1 cellular context compared by ENCODE assay signal in the genomic region with DNA sequence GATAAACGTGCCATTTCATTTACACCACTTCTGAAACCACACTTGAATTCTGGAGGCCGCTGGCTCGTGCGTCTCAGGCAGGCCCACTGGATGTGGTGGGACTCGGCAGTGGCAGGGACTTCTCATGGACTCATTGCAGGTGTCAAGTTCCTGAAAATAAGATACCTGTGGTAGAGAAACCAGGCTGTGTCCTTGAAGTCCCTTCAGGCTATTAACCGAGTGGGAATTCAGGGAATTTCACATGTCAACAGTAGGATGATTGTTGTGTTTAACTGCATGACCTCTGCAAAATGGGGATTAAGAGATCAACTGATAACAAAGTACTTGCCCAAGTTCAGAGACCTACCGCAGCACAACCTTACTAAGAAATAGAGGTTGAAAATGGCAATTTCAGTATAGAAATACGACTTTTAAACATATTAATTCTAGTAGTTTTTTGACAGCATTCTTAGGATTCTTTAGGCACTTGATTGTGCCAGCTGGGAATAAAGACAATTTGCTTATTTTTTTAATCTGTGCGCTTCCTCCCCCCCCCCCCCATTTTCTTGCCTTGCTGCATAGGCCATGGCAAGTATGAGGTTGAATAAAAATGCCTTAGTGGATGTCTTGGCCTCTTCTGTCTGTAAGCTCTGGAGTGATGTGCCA.
TF ChIP-seq lines count a peak whose summit lies in the region.

No MANE protein-coding gene starts in this region.

TF ChIP-seq in HepG2, 621 proteins besides CTCF, POLR2A, EP300 and RAD21 (continued from another document and continues in another):
- TF ChIP-seq HMG20A (CRISPR knock-in tag; IDR thresholded peaks at IDR 0.05; ENCODE audit: borderline replicate concordance), result peak; percentile 99
- TF ChIP-seq FOXO1 (CRISPR knock-in tag; IDR thresholded peaks at IDR 0.05), result peak; percentile 90
- peak; percentile 80; the same call in 1 of the 2 replicates for TF ChIP-seq AHDC1 (CRISPR knock-in tag; IDR thresholded peaks at IDR 0.05; ENCODE audit: borderline replicate concordance)
- TF ChIP-seq RCOR2 (CRISPR knock-in tag; IDR thresholded peaks at IDR 0.05), result peak; percentile 80
- no peak for TF ChIP-seq ZNF747 (CRISPR knock-in tag; IDR thresholded peaks at IDR 0.05; ENCODE audit: borderline replicate concordance)
- no peak for TF ChIP-seq ZNF484 (CRISPR knock-in tag; IDR thresholded peaks at IDR 0.05; ENCODE audit: borderline replicate concordance, low read depth)
- peak; percentile 87; the same call in 1 of the 2 replicates for TF ChIP-seq TBX3 (IDR thresholded peaks at IDR 0.05; ENCODE audit: borderline replicate concordance)
- TF ChIP-seq, protein P1, sequence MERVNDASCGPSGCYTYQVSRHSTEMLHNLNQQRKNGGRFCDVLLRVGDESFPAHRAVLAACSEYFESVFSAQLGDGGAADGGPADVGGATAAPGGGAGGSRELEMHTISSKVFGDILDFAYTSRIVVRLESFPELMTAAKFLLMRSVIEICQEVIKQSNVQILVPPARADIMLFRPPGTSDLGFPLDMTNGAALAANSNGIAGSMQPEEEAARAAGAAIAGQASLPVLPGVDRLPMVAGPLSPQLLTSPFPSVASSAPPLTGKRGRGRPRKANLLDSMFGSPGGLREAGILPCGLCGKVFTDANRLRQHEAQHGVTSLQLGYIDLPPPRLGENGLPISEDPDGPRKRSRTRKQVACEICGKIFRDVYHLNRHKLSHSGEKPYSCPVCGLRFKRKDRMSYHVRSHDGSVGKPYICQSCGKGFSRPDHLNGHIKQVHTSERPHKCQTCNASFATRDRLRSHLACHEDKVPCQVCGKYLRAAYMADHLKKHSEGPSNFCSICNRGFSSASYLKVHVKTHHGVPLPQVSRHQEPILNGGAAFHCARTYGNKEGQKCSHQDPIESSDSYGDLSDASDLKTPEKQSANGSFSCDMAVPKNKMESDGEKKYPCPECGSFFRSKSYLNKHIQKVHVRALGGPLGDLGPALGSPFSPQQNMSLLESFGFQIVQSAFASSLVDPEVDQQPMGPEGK (CRISPR knock-in tag; IDR thresholded peaks at IDR 0.05), result peak; percentile 67
- TF ChIP-seq ZFYVE20 (CRISPR knock-in tag; IDR thresholded peaks at IDR 0.05; ENCODE audit: borderline replicate concordance, low read depth), result no peak
- TF ChIP-seq, protein P2, sequence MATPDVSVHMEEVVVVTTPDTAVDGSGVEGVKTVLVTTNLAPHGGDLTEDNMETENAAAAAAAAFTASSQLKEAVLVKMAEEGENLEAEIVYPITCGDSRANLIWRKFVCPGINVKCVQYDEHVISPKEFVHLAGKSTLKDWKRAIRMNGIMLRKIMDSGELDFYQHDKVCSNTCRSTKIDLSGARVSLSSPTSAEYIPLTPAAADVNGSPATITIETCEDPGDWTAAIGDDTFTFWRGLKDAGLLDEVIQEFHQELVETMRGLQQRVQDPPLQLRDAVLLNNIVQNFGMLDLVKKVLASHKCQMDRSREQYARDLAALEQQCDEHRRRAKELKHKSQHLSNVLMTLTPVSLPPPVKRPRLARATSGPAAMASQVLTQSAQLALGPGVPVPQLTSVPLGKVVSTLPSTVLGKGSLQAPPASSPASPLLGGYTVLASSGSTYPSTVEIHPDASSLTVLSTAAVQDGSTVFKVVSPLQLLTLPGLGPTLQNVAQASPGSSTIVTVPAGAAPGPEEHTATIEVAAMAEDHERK (CRISPR knock-in tag; IDR thresholded peaks at IDR 0.05; ENCODE audit: low read depth), result no peak
- TF ChIP-seq KAT8 (CRISPR knock-in tag; IDR thresholded peaks at IDR 0.05), result peak; percentile 73
- peak; percentile 69; the same call in 1 of the 2 replicates for TF ChIP-seq NCOR1 (IDR thresholded peaks at IDR 0.05; ENCODE audit: borderline replicate concordance, low read length)
- TF ChIP-seq, protein P3, sequence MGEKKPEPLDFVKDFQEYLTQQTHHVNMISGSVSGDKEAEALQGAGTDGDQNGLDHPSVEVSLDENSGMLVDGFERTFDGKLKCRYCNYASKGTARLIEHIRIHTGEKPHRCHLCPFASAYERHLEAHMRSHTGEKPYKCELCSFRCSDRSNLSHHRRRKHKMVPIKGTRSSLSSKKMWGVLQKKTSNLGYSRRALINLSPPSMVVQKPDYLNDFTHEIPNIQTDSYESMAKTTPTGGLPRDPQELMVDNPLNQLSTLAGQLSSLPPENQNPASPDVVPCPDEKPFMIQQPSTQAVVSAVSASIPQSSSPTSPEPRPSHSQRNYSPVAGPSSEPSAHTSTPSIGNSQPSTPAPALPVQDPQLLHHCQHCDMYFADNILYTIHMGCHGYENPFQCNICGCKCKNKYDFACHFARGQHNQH (CRISPR knock-in tag; IDR thresholded peaks at IDR 0.05), result peak; percentile 62; the same call in 1 of the 2 replicates
- peak; percentile 59; the same call in 1 of the 2 replicates for TF ChIP-seq NR2C2 (CRISPR knock-in tag; IDR thresholded peaks at IDR 0.05; ENCODE audit: borderline replicate concordance)
- no peak for TF ChIP-seq ZBTB8A (CRISPR knock-in tag; IDR thresholded peaks at IDR 0.05; ENCODE audit: borderline replicate concordance, low read depth)
- peak; percentile 49; the same call in 1 of the 2 replicates for TF ChIP-seq BHLHE40 (IDR thresholded peaks at IDR 0.05; ENCODE audit: low read length)
- TF ChIP-seq DMAP1 (CRISPR knock-in tag; IDR thresholded peaks at IDR 0.05), result no peak
- TF ChIP-seq, protein P4, sequence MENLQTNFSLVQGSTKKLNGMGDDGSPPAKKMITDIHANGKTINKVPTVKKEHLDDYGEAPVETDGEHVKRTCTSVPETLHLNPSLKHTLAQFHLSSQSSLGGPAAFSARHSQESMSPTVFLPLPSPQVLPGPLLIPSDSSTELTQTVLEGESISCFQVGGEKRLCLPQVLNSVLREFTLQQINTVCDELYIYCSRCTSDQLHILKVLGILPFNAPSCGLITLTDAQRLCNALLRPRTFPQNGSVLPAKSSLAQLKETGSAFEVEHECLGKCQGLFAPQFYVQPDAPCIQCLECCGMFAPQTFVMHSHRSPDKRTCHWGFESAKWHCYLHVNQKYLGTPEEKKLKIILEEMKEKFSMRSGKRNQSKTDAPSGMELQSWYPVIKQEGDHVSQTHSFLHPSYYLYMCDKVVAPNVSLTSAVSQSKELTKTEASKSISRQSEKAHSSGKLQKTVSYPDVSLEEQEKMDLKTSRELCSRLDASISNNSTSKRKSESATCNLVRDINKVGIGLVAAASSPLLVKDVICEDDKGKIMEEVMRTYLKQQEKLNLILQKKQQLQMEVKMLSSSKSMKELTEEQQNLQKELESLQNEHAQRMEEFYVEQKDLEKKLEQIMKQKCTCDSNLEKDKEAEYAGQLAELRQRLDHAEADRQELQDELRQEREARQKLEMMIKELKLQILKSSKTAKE (CRISPR knock-in tag; IDR thresholded peaks at IDR 0.05; ENCODE audit: borderline replicate concordance), result peak; percentile 32; the same call in 1 of the 2 replicates
- peak; percentile 77; the same call in 1 of the 2 replicates for TF ChIP-seq ZKSCAN8 (CRISPR knock-in tag; IDR thresholded peaks at IDR 0.05; ENCODE audit: borderline replicate concordance)
- peak; percentile 70; the same call in 1 of the 2 replicates for TF ChIP-seq ZNF614 (CRISPR knock-in tag; IDR thresholded peaks at IDR 0.05; ENCODE audit: borderline replicate concordance)
- no peak for TF ChIP-seq ZNF552 (CRISPR knock-in tag; IDR thresholded peaks at IDR 0.05; ENCODE audit: borderline replicate concordance)
- TF ChIP-seq MLX (CRISPR knock-in tag; IDR thresholded peaks at IDR 0.05), result 0 out of 2 replicates have a peak, but pooled peaks have one; percentile 20
- peak; percentile 95 for TF ChIP-seq ISL2 (CRISPR knock-in tag; IDR thresholded peaks at IDR 0.05)
- TF ChIP-seq, protein P5, sequence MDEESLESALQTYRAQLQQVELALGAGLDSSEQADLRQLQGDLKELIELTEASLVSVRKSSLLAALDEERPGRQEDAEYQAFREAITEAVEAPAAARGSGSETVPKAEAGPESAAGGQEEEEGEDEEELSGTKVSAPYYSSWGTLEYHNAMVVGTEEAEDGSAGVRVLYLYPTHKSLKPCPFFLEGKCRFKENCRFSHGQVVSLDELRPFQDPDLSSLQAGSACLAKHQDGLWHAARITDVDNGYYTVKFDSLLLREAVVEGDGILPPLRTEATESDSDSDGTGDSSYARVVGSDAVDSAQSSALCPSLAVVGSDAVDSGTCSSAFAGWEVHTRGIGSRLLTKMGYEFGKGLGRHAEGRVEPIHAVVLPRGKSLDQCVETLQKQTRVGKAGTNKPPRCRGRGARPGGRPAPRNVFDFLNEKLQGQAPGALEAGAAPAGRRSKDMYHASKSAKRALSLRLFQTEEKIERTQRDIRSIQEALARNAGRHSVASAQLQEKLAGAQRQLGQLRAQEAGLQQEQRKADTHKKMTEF (CRISPR knock-in tag; IDR thresholded peaks at IDR 0.05), result peak; percentile 79
- peak; percentile 83 for TF ChIP-seq SAP130 (CRISPR knock-in tag; IDR thresholded peaks at IDR 0.05; ENCODE audit: low read depth)
- peak; percentile 53; the same call in 1 of the 2 replicates for TF ChIP-seq RFXAP (CRISPR knock-in tag; IDR thresholded peaks at IDR 0.05; ENCODE audit: borderline replicate concordance)
- peak; percentile 95 for TF ChIP-seq HMG20B (CRISPR knock-in tag; conservative IDR thresholded peaks at IDR 0.05)
- TF ChIP-seq FOXK2 (IDR thresholded peaks at IDR 0.05), result 0 out of 2 replicates have a peak, but pooled peaks have one; percentile 20
- peak; percentile 46; the same call in 1 of the 2 replicates for TF ChIP-seq ZNF281 (CRISPR knock-in tag; IDR thresholded peaks at IDR 0.05; ENCODE audit: borderline replicate concordance)
